In genomic region chr3:139674585-139675260, GRCh38 we compare ENCODE assay signal across 2 cellular contexts.
TF ChIP-seq lines count a peak whose summit lies in the region.

No MANE protein-coding gene starts in this region.

TF ChIP-seq in GM23338, 12 proteins besides CTCF, POLR2A, EP300 and RAD21 (continued from another document):
- TF ChIP-seq ZNF462 (CRISPR knock-in tag; IDR thresholded peaks at IDR 0.05): no peak

TF ChIP-seq in SK-N-SH, 30 proteins besides CTCF, POLR2A, EP300 and RAD21 (continued from another document):
- TF ChIP-seq ELF1 (IDR thresholded peaks at IDR 0.05): no peak
- no peak for TF ChIP-seq PBX3 (IDR thresholded peaks at IDR 0.05)
- TF ChIP-seq USF1 (IDR thresholded peaks at IDR 0.05; ENCODE audit: borderline replicate concordance, low read depth): no peak
- no peak for TF ChIP-seq GABPA (IDR thresholded peaks at IDR 0.05; ENCODE audit: low read depth)
- TF ChIP-seq CHD2 (IDR thresholded peaks at IDR 0.05; ENCODE audit: low read length, partially characterized antibody): peak; percentile 70
- peak; percentile 17; the same call in 1 of the 2 replicates for TF ChIP-seq TCF12 (IDR thresholded peaks at IDR 0.05)
- no peak; the same call in 1 of the 2 replicates for TF ChIP-seq SMC3 (IDR thresholded peaks at IDR 0.05; ENCODE audit: low read depth, low read length)
- no peak for TF ChIP-seq ZBTB33 (IDR thresholded peaks at IDR 0.05; ENCODE audit: borderline replicate concordance, low read depth)
- peak; percentile 57; the same call in 1 of the 2 replicates for TF ChIP-seq FOXJ3 (CRISPR knock-in tag; IDR thresholded peaks at IDR 0.05)
- no peak for TF ChIP-seq SIN3A (IDR thresholded peaks at IDR 0.05; ENCODE audit: borderline replicate concordance, low read depth, low read length)
- TF ChIP-seq NRF1 (IDR thresholded peaks at IDR 0.05; ENCODE audit: low read depth, low read length): no peak
- TF ChIP-seq IRF3 (IDR thresholded peaks at IDR 0.05; ENCODE audit: low read depth, low read length): no peak
- TF ChIP-seq RXRA (IDR thresholded peaks at IDR 0.05; ENCODE audit: borderline replicate concordance, low read depth): no peak
- TF ChIP-seq EZH2phosphoT487 (IDR thresholded peaks at IDR 0.05; ENCODE audit: borderline replicate concordance, low read depth): no peak
- no peak for TF ChIP-seq FOXM1 (IDR thresholded peaks at IDR 0.05; ENCODE audit: low read depth)
- TF ChIP-seq USF2 (IDR thresholded peaks at IDR 0.05; ENCODE audit: borderline replicate concordance, low read depth, low read length): no peak
- TF ChIP-seq FOSL2 (IDR thresholded peaks at IDR 0.05; ENCODE audit: borderline replicate concordance, low read depth): no peak
- TF ChIP-seq TEAD4 (IDR thresholded peaks at IDR 0.05; ENCODE audit: borderline replicate concordance, insufficient read depth): no peak
- TF ChIP-seq MAX (IDR thresholded peaks at IDR 0.05; ENCODE audit: low read depth): no peak
